ENCODE assay signal across 1 cellular context in genomic region chr9:27714388-27714787, GRCh38.
TF ChIP-seq lines count a peak whose summit lies in the region.

No MANE protein-coding gene starts in this region.

TF ChIP-seq in HCT116, 20 proteins besides CTCF, POLR2A, EP300 and RAD21 (continued from another document):
- TF ChIP-seq REST (IDR thresholded peaks at IDR 0.05; ENCODE audit: low read depth) (no peak), ATF3 (IDR thresholded peaks at IDR 0.05) (no peak), ZNF274 (IDR thresholded peaks at IDR 0.05; ENCODE audit: low read depth, low read length) (no peak), EZH2phosphoT487 (IDR thresholded peaks at IDR 0.05; ENCODE audit: borderline replicate concordance) (no peak), CEBPB (IDR thresholded peaks at IDR 0.05; ENCODE audit: low read depth) (no peak), JUND (IDR thresholded peaks at IDR 0.05) (no peak), EZH2 (IDR thresholded peaks at IDR 0.05) (no peak), SRF (IDR thresholded peaks at IDR 0.05; ENCODE audit: low read depth) (no peak), EGR1 (IDR thresholded peaks at IDR 0.05; ENCODE audit: low read depth) (no peak), CBX3 (IDR thresholded peaks at IDR 0.05; ENCODE audit: low read depth) (no peak)
